In the genomic region with DNA sequence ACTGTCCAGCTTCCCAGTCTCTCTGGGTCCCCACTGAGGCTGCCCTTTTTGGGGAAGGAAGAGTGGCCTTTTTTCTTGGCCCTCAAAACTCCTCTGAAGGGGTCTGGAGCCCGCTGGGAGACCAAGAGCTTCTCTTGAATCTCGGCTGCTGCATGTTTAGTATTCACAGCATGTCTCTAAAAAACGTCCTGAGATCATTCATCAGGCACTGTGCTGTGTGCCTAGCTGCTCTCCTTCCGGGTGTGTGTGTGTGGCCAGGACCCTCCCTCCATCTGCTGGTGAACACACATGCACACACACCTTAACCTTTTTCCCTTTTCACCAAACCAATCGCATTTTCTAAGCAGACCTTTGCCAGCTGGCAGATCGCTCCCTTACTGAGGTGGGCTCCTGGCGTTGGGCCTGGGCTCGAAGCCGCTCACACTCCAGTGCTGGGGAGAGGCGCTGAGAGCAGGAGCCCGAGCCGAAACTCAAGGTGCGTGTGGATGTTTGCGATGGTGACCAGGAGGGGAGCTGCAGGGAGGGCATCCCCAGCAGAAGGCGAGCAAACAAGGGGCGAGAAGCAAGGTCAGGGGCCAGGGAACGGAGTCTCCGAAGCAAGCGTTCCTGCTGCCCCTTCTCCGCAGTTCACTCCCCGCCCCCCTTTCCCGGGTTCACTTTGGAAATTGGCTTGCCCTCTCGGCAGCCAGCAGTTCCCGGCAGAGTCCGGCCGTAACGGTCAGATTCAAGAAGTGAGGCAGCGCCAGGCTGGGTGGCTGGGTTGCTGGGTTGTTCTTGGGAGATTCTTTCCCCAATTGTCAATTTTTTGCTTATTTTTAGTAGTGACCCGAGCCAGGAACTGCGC, we compare ENCODE assay signal across 1 cellular context.
TF ChIP-seq lines count a peak whose summit lies in the region.

No MANE protein-coding gene starts in this region.

TF ChIP-seq in SK-N-SH treated with all-trans-retinoic acid at 6 μM for 48 hours, 23 proteins besides CTCF, POLR2A, EP300 and RAD21 (continued from another document):
- no peak for TF ChIP-seq POU6F1 (CRISPR knock-in tag; IDR thresholded peaks at IDR 0.05; ENCODE audit: borderline replicate concordance, low read depth)
TF ChIP-seq in SK-N-SH treated with all-trans-retinoic acid at 6 μM for 48 hours: peak in this region for 0.
